Comparison of ENCODE assay signal across 21 cellular contexts in genomic region chr2:24852026-24852425, GRCh38. TPM values are rescaled to one million over a fixed set of nuclear protein-coding genes. Genes with fewer than 3 reads are reported as not detected.
A peak's percentile ranks its signal among the peaks of the same experiment; 100 is the strongest.
DNase-seq lines count a peak whose midpoint lies in the region; ATAC-seq and TF ChIP-seq lines count a peak whose summit lies in the region.
"Had no signal": no experiment of that assay in that cellular context is flagged by ENCODE, and none has a peak within 500 bp of the region (broad histone marks: within the 10 kb centered on the region; RNA-seq: fewer than 3 reads in every experiment).

No MANE protein-coding gene starts in this region.

- no peak overlapping the region for H3K4me3 ChIP-seq in mesenchymal stem cell (ENCODE audit: insufficient read depth in 1 of 2, low read depth in 1 of 2, low read length in 2 of 2)
- H3K4me3 ChIP-seq in ovary, result no peak overlapping the region
- H3K4me3 ChIP-seq: A549; BLaER1 treated with 17β-estradiol and CSF1 and Interleukin-3, amounts not matched to agents 10 nM and 100 nM; GM23248 had no signal

- H3K27me3 ChIP-seq in mesenchymal stem cell (ENCODE audit: control insufficient read depth in 1 of 2, insufficient read depth in 1 of 2, low read length in 2 of 2) (no peaks in the 10 kb centered on the region), ovary (no peaks in the 10 kb centered on the region)
- H3K27me3 ChIP-seq: BE2C; BLaER1 treated with 17β-estradiol and CSF1 and Interleukin-3, amounts not matched to agents 10 nM and 100 nM had no signal

- no peak overlapping the region for H3K4me3 Mint-ChIP-seq in T-helper 17 cell
- no peak overlapping the region for H3K4me3 Mint-ChIP-seq in activated CD4-positive, alpha-beta memory T cell treated with anti-CD3 and anti-CD28 coated beads for 36 hours
- H3K4me3 Mint-ChIP-seq: CD14-positive monocyte; CD4-positive, alpha-beta T cell; CD8-positive, alpha-beta memory T cell had no signal

- CTCF ChIA-PET in activated CD4-positive, alpha-beta memory T cell treated with anti-CD3 and anti-CD28 coated beads for 36 hours (lab: Charles Lee), result no interaction called here

- H3K9ac ChIP-seq in mesenchymal stem cell (ENCODE audit: low read length), result no peak overlapping the region
- H3K9ac ChIP-seq: BLaER1 treated with 17β-estradiol and CSF1 and Interleukin-3, amounts not matched to agents 10 nM and 100 nM; GM23248 had no signal

- H3K27me3 Mint-ChIP-seq in T-helper 17 cell, result no peaks in the 10 kb centered on the region
- no peaks in the 10 kb centered on the region for H3K27me3 Mint-ChIP-seq in activated CD4-positive, alpha-beta memory T cell treated with anti-CD3 and anti-CD28 coated beads for 36 hours
- H3K27me3 Mint-ChIP-seq: CD4-positive, alpha-beta T cell; CD8-positive, alpha-beta memory T cell had no signal

- H3K9me3 ChIP-seq in T-helper 17 cell (ENCODE audit: control insufficient read depth, low read length, poor library complexity, severe bottlenecking) (no peaks in the 10 kb centered on the region), mesenchymal stem cell (ENCODE audit: control insufficient read depth, low read length) (no peaks in the 10 kb centered on the region), ovary (no peaks in the 10 kb centered on the region)
- H3K9me3 ChIP-seq: BE2C had no signal

- no peak for TF ChIP-seq CTCF in ovary (IDR thresholded peaks at IDR 0.05)

- no peak for ATAC-seq in T-helper 17 cell

- H3K4me1 Mint-ChIP-seq in T-helper 17 cell, result peaks cover 7% of the 10 kb centered on the region
- H3K4me1 Mint-ChIP-seq in activated CD4-positive, alpha-beta memory T cell treated with anti-CD3 and anti-CD28 coated beads for 36 hours (ENCODE audit: low read depth), result no peaks in the 10 kb centered on the region
- H3K4me1 Mint-ChIP-seq: CD8-positive, alpha-beta memory T cell had no signal

- no peak overlapping the region for H3K4me2 ChIP-seq in mesenchymal stem cell (ENCODE audit: low read length, poor library complexity, severe bottlenecking)
- H3K4me2 ChIP-seq: A549; BLaER1 treated with 17β-estradiol and CSF1 and Interleukin-3, amounts not matched to agents 10 nM and 100 nM had no signal

- H3K23ac ChIP-seq in mesenchymal stem cell (ENCODE audit: low read length in 2 of 2), result no peak overlapping the region

- peak overlapping the region; percentile 38 to 49 for H2BK12ac ChIP-seq in mesenchymal stem cell (ENCODE audit: low read length in 2 of 2)

- WGBS in mesenchymal stem cell, result over 99% methylated on average over 13 of the region's 13 CpGs
- 94 to 96% (median 95%) methylated on average over 13 of the region's 13 CpGs for WGBS in ovary, 3 donors

- no peak overlapping the region for H2AFZ ChIP-seq in mesenchymal stem cell (ENCODE audit: low read depth, low read length)
- H2AFZ ChIP-seq: GM23248 had no signal

- H3K36me3 Mint-ChIP-seq in T-helper 17 cell (ENCODE audit: low read depth), result no peaks in the 10 kb centered on the region
- peaks cover 9% of the 10 kb centered on the region for H3K36me3 Mint-ChIP-seq in activated CD4-positive, alpha-beta memory T cell treated with anti-CD3 and anti-CD28 coated beads for 36 hours

- H2BK15ac ChIP-seq in mesenchymal stem cell (ENCODE audit: low read depth, poor library complexity, severe bottlenecking), result no peak overlapping the region

- TF ChIP-seq EP300 in ovary (IDR thresholded peaks at IDR 0.05), result no peak

- H3K27ac Mint-ChIP-seq in T-helper 17 cell, result peak overlapping the region; percentile 54
- H3K27ac Mint-ChIP-seq in activated CD4-positive, alpha-beta memory T cell treated with anti-CD3 and anti-CD28 coated beads for 36 hours, result no peak overlapping the region
- H3K27ac Mint-ChIP-seq: CD4-positive, alpha-beta T cell had no signal

- peaks cover 4% of the 10 kb centered on the region for H3K9me3 Mint-ChIP-seq in activated CD4-positive, alpha-beta memory T cell treated with anti-CD3 and anti-CD28 coated beads for 36 hours
- H3K9me3 Mint-ChIP-seq: CD4-positive, alpha-beta T cell had no signal

- peaks cover 9% of the 10 kb centered on the region for H3K79me1 ChIP-seq in mesenchymal stem cell (replicated peaks; ENCODE audit: low read length, poor library complexity, severe bottlenecking)

- H2AK5ac ChIP-seq in mesenchymal stem cell (ENCODE audit: low read length, severe bottlenecking), result no peak overlapping the region

- DNase-seq in T-helper 17 cell (no peak), mesenchymal stem cell (no peak), ovary (no peak), NAMALWA (ENCODE audit: low spot score) (no peak), amniotic stem cell (lab: John Stamatoyannopoulos, UW) (no peak)
- no peak for DNase-seq in activated CD4-positive, alpha-beta memory T cell treated with anti-CD3 and anti-CD28 coated beads for 36 hours
- DNase-seq: 8988T; ACHN; AML-193; BE2C; CD4-positive, alpha-beta T cell; CD8-positive, alpha-beta memory T cell; DMS 273 treated with DMSO at 0.1 percent for 48 hours; DMS79 treated with DMSO at 0.1 percent for 48 hours; GF-D8; GM23248; H7; HCEC 1CT had no signal

- H2BK120ac ChIP-seq in mesenchymal stem cell (ENCODE audit: low read depth, low read length), result no peak overlapping the region

- H3K14ac ChIP-seq in mesenchymal stem cell (ENCODE audit: low read length in 2 of 2), result no peak overlapping the region

- no peak overlapping the region for H4K8ac ChIP-seq in mesenchymal stem cell (ENCODE audit: low read length)

- no peak overlapping the region for H2BK5ac ChIP-seq in mesenchymal stem cell (ENCODE audit: low read depth, low read length, poor library complexity, severe bottlenecking)

- TF ChIP-seq POLR2A in ovary (IDR thresholded peaks at IDR 0.05), result no peak

- H3K36me3 ChIP-seq in mesenchymal stem cell (ENCODE audit: control insufficient read depth in 1 of 2, insufficient read depth in 2 of 2, low read depth in 1 of 2, low read length in 2 of 2) (peaks cover 0 to 8% of the 10 kb centered on the region in 2 experiments), ovary (no peaks in the 10 kb centered on the region)

- H3K18ac ChIP-seq in mesenchymal stem cell (ENCODE audit: low read depth in 1 of 2, low read length in 2 of 2), result peak overlapping the region in 1 of 2 experiments; percentile 55

- H3K4ac ChIP-seq in mesenchymal stem cell (ENCODE audit: low read depth in 1 of 2, low read length in 2 of 2), result peak overlapping the region in 1 of 2 experiments; percentile 37

- POLR2A ChIA-PET in activated CD4-positive, alpha-beta memory T cell treated with anti-CD3 and anti-CD28 coated beads for 36 hours (lab: Charles Lee), result no interaction called here

- peak overlapping the region; percentile 90 for H4K91ac ChIP-seq in mesenchymal stem cell (ENCODE audit: low read length)

- H3K27ac ChIP-seq in mesenchymal stem cell (ENCODE audit: low read length, poor library complexity, severe bottlenecking) (no peak overlapping the region), ovary (peak overlapping the region; percentile 30 to 44)
- H3K27ac ChIP-seq: A549; BLaER1 treated with 17β-estradiol and CSF1 and Interleukin-3, amounts not matched to agents 10 nM and 100 nM; GM23248 had no signal

- intact Hi-C loops in ovary (cut with DNase I), result no loop called here
- intact Hi-C loops in activated CD4-positive, alpha-beta memory T cell treated with anti-CD3 and anti-CD28 coated beads for 36 hours (cut with micrococcal nuclease), result no loop called here

- H3K4me1 ChIP-seq in mesenchymal stem cell (ENCODE audit: control insufficient read depth, insufficient read depth, low read depth, low read length) (peaks cover 8% of the 10 kb centered on the region), ovary (ENCODE audit: insufficient read depth) (peaks cover 42% of the 10 kb centered on the region)
- H3K4me1 ChIP-seq: A549 had no signal

RNA-seq across cellular contexts. Expression of gene CENPO, which starts 58.8 kb away (rescaled TPM):
- total RNA-seq in T-helper 17 cell, result 1 to 10 TPM; 3.5 to 6.5 TPM
- polyA plus RNA-seq in mesenchymal stem cell (2013, experiment 1 of 2), result 9.8 TPM
- polyA plus RNA-seq in mesenchymal stem cell (2013, experiment 2 of 2), result 10.4 TPM
- total RNA-seq in ovary, result 1 to 10 TPM; 1.0 to 3.9 (median 2.4) TPM
- polyA plus RNA-seq in ovary, result 1 to 10 TPM; 1.7 to 4.7 TPM
- 10 to 100 TPM; 39.9 to 42.4 TPM for total RNA-seq in activated CD4-positive, alpha-beta memory T cell treated with anti-CD3 and anti-CD28 coated beads for 36 hours

RNA-seq across cellular contexts. Expression of gene PTRHD1, which starts 58.8 kb away (rescaled TPM):
- total RNA-seq in T-helper 17 cell (10 to 100 TPM; 19.1 to 21.6 TPM), ovary (10 to 100 TPM; 14.9 to 68.1 (median 21.1) TPM)
- polyA plus RNA-seq in mesenchymal stem cell (2013, experiment 1 of 2), result 66.3 TPM
- polyA plus RNA-seq in mesenchymal stem cell (2013, experiment 2 of 2), result 75.4 TPM
- 10 to 100 TPM; 21.0 to 57.8 TPM for polyA plus RNA-seq in ovary
- total RNA-seq in activated CD4-positive, alpha-beta memory T cell treated with anti-CD3 and anti-CD28 coated beads for 36 hours, result 10 to 100 TPM; 19.2 to 20.3 TPM

Comparison
In these comparisons a context has a peak if more than half of its experiments do, and no peak if none do; other contexts are left out.
1. RNA of gene CENPO, which starts 58.8 kb away (total RNA-seq): 39.9 to 42.4 TPM in activated CD4-positive, alpha-beta memory T cell treated with anti-CD3 and anti-CD28 coated beads for 36 hours; 3.5 to 6.5 TPM in T-helper 17 cell and 1.0 to 3.9 TPM in ovary; every median in the first group is over 4 times any median in the second.